Comparison of ENCODE assay signal across 16 cellular contexts in genomic region chr13:80116107-80116506, GRCh38.
DNase-seq lines count a peak whose midpoint lies in the region; ATAC-seq, FAIRE-seq and TF ChIP-seq lines count a peak whose summit lies in the region.
"Had no signal": no experiment of that assay in that cellular context is flagged by ENCODE, and none has a peak within 500 bp of the region (broad histone marks: within the 10 kb centered on the region; RNA-seq: fewer than 3 reads in every experiment).

No MANE protein-coding gene starts in this region.

- H3K4me3 ChIP-seq in A549 (no peak overlapping the region), GM23338 (no peak overlapping the region), adrenal gland (no peak overlapping the region)
- H3K4me3 ChIP-seq: BLaER1, mucosa of descending colon, right atrium auricular region, thyroid gland had no signal

- no peaks in the 10 kb centered on the region for H4K20me1 ChIP-seq in GM23338 (replicated peaks; ENCODE audit: insufficient read depth)
- H4K20me1 ChIP-seq: BLaER1 had no signal

- no peak for TF ChIP-seq CTCF in A549 (IDR thresholded peaks at IDR 0.05)
- TF ChIP-seq CTCF in GM23338 (conservative IDR thresholded peaks at IDR 0.05; ENCODE audit: low read depth in 2 of 2): no peak
- TF ChIP-seq CTCF in adrenal gland (IDR thresholded peaks at IDR 0.05): no peak
- TF ChIP-seq CTCF in type B pancreatic cell (conservative IDR thresholded peaks at IDR 0.05): no peak

- H3K36me3 ChIP-seq in GM23338 (ENCODE audit: insufficient read depth) (no peaks in the 10 kb centered on the region), adrenal gland (replicated peaks in 1 of 2) (no peaks in the 10 kb centered on the region)
- H3K36me3 ChIP-seq: BLaER1, right atrium auricular region, thyroid gland had no signal

- DNase-seq in A549 (ENCODE audit: low read depth in 1 of 2, low spot score in 1 of 2): no peak
- DNase-seq in GM23338 (ENCODE audit: low spot score): no peak
- peak; percentile 55 for DNase-seq in amniotic stem cell (lab: John Stamatoyannopoulos, UW)
- DNase-seq in foreskin melanocyte: peak; percentile 33
- DNase-seq in adrenal gland: no peak
- no peak for DNase-seq in T-helper 2 cell treated with Interferon-gamma antibody and Interleukin-4, amounts not matched to agents 5 μg/mL and 100 μg/mL, for 36 hours (ENCODE audit: low spot score)
- DNase-seq in type B pancreatic cell (ENCODE audit: extremely low spot score, unreplicated experiment): no peak
- DNase-seq in activated CD8-positive, alpha-beta memory T cell treated with anti-CD3 and anti-CD28 coated beads, Interleukin-2, amount 10 ng/mL, durations not matched to agents 7 days and 5 days: no peak
- DNase-seq: activated CD4-positive, alpha-beta memory T cell treated with anti-CD3 and anti-CD28 coated beads for 36 hours; activated naive CD4-positive, alpha-beta T cell treated with anti-CD3 and anti-CD28 coated beads, Interleukin-2, amount 10 ng/mL, durations not matched to agents 7 days and 5 days; mucosa of descending colon; NCI-H1105; thyroid gland had no signal

- no peaks in the 10 kb centered on the region for H3K27me3 Mint-ChIP-seq in GM23338 (ENCODE audit: insufficient read depth, low read depth, poor library complexity)
- H3K27me3 Mint-ChIP-seq in T-helper 2 cell treated with Interferon-gamma antibody and Interleukin-4, amounts not matched to agents 5 μg/mL and 100 μg/mL, for 36 hours (ENCODE audit: low read depth): no peaks in the 10 kb centered on the region
- H3K27me3 Mint-ChIP-seq in type B pancreatic cell: no peaks in the 10 kb centered on the region
- H3K27me3 Mint-ChIP-seq in activated CD8-positive, alpha-beta memory T cell treated with anti-CD3 and anti-CD28 coated beads, Interleukin-2, amount 10 ng/mL, durations not matched to agents 7 days and 5 days: no peaks in the 10 kb centered on the region
- H3K27me3 Mint-ChIP-seq: activated CD4-positive, alpha-beta memory T cell treated with anti-CD3 and anti-CD28 coated beads for 36 hours; activated naive CD4-positive, alpha-beta T cell treated with anti-CD3 and anti-CD28 coated beads, Interleukin-2, amount 10 ng/mL, durations not matched to agents 7 days and 5 days had no signal

- TF ChIP-seq RAD21 in A549 (conservative IDR thresholded peaks at IDR 0.05 in 1 of 2, IDR thresholded peaks at IDR 0.05 in 1 of 2): no peak

- no peaks in the 10 kb centered on the region for H3K27me3 ChIP-seq in GM23338 (ENCODE audit: insufficient read depth)
- H3K27me3 ChIP-seq in adrenal gland: no peaks in the 10 kb centered on the region
- H3K27me3 ChIP-seq: BLaER1, right atrium auricular region, thyroid gland had no signal

- H3K4me1 ChIP-seq in A549 (peaks cover 8% of the 10 kb centered on the region; the same call in 2 of the 3 replicates), GM23338 (ENCODE audit: insufficient read depth) (peaks cover 6% of the 10 kb centered on the region; the same call in 1 of the 2 replicates), adrenal gland (replicated peaks in 1 of 2) (no peaks in the 10 kb centered on the region)
- H3K4me1 ChIP-seq: BLaER1, right atrium auricular region, thyroid gland had no signal

- intact Hi-C loops in adrenal gland (cut with DNase I): no loop called here

- H3K27ac ChIP-seq in A549 (no peak overlapping the region), GM23338 (ENCODE audit: low read depth) (no peak overlapping the region), adrenal gland (no peak overlapping the region)
- H3K27ac ChIP-seq: BLaER1, right atrium auricular region, thyroid gland had no signal

- H3K27ac Mint-ChIP-seq in GM23338 (0 out of 2 replicates have a peak overlapping the region, but pooled peaks have one; percentile 67), type B pancreatic cell (no peak overlapping the region)
- no peak overlapping the region for H3K27ac Mint-ChIP-seq in T-helper 2 cell treated with Interferon-gamma antibody and Interleukin-4, amounts not matched to agents 5 μg/mL and 100 μg/mL, for 36 hours
- no peak overlapping the region for H3K27ac Mint-ChIP-seq in activated CD8-positive, alpha-beta memory T cell treated with anti-CD3 and anti-CD28 coated beads, Interleukin-2, amount 10 ng/mL, durations not matched to agents 7 days and 5 days
- H3K27ac Mint-ChIP-seq: activated CD4-positive, alpha-beta memory T cell treated with anti-CD3 and anti-CD28 coated beads for 36 hours; activated naive CD4-positive, alpha-beta T cell treated with anti-CD3 and anti-CD28 coated beads, Interleukin-2, amount 10 ng/mL, durations not matched to agents 7 days and 5 days; T-helper 1 cell treated with Interleukin-12 subunit alpha and Interleukin-12 subunit beta and Interleukin-4 antibody, amounts not matched to agents 30 μg/mL and 1 μg/mL, for 36 hours had no signal

- no peak for TF ChIP-seq EP300 in A549 (IDR thresholded peaks at IDR 0.05)

- no peak for FAIRE-seq in A549 (lab: Jason Lieb, UNC)

- CTCF ChIA-PET in A549 (lab: Yijun Ruan, JAX): no interaction called here
- CTCF ChIA-PET in activated CD8-positive, alpha-beta memory T cell treated with anti-CD3 and anti-CD28 coated beads, Interleukin-2, amount 10 ng/mL, durations not matched to agents 7 days and 5 days (lab: Charles Lee): no interaction called here

- H3K4me2 ChIP-seq in A549 (peak overlapping the region; percentile 44; the same call in 2 of the 3 replicates), GM23338 (no peak overlapping the region)
- H3K4me2 ChIP-seq: BLaER1 had no signal

- no peaks in the 10 kb centered on the region for H3K79me2 ChIP-seq in GM23338 (replicated peaks; ENCODE audit: insufficient read depth)

- H2AFZ ChIP-seq in GM23338: no peak overlapping the region

- 64% methylated on average over 3 of the region's 3 CpGs for WGBS in A549 (ENCODE audit: missing lambda C conversion rate)
- 64 to 69% (median 65%) methylated on average over 3 of the region's 3 CpGs for WGBS in adrenal gland, 4 donors

- H3K9me2 ChIP-seq in GM23338 (ENCODE audit: insufficient read depth): no peaks in the 10 kb centered on the region

- TF ChIP-seq POLR2A in A549 (IDR thresholded peaks at IDR 0.05; ENCODE audit: low read length) (no peak), adrenal gland (IDR thresholded peaks at IDR 0.05) (no peak)

- H3F3A ChIP-seq in GM23338 (replicated peaks; ENCODE audit: low read depth): no peaks in the 10 kb centered on the region

- peaks cover 13% of the 10 kb centered on the region; the same call in 2 of the 3 replicates for H3K4me1 Mint-ChIP-seq in GM23338
- no peaks in the 10 kb centered on the region for H3K4me1 Mint-ChIP-seq in T-helper 2 cell treated with Interferon-gamma antibody and Interleukin-4, amounts not matched to agents 5 μg/mL and 100 μg/mL, for 36 hours (ENCODE audit: low read depth)
- peaks cover 5% of the 10 kb centered on the region for H3K4me1 Mint-ChIP-seq in type B pancreatic cell (ENCODE audit: unreplicated experiment)
- H3K4me1 Mint-ChIP-seq in activated CD8-positive, alpha-beta memory T cell treated with anti-CD3 and anti-CD28 coated beads, Interleukin-2, amount 10 ng/mL, durations not matched to agents 7 days and 5 days: no peaks in the 10 kb centered on the region
- H3K4me1 Mint-ChIP-seq: activated naive CD4-positive, alpha-beta T cell treated with anti-CD3 and anti-CD28 coated beads, Interleukin-2, amount 10 ng/mL, durations not matched to agents 7 days and 5 days had no signal

- no peak for ATAC-seq in A549
- ATAC-seq in GM23338: no peak
- no peak for ATAC-seq in activated CD8-positive, alpha-beta memory T cell treated with anti-CD3 and anti-CD28 coated beads, Interleukin-2, amount 10 ng/mL, durations not matched to agents 7 days and 5 days
- ATAC-seq: mucosa of descending colon had no signal

- POLR2A ChIA-PET in A549 (lab: Yijun Ruan, JAX): no interaction called here

- H3K36me3 Mint-ChIP-seq in GM23338 (ENCODE audit: low read depth) (no peaks in the 10 kb centered on the region), type B pancreatic cell (no peaks in the 10 kb centered on the region)
- no peaks in the 10 kb centered on the region for H3K36me3 Mint-ChIP-seq in T-helper 2 cell treated with Interferon-gamma antibody and Interleukin-4, amounts not matched to agents 5 μg/mL and 100 μg/mL, for 36 hours (ENCODE audit: low read depth)
- no peaks in the 10 kb centered on the region for H3K36me3 Mint-ChIP-seq in activated CD8-positive, alpha-beta memory T cell treated with anti-CD3 and anti-CD28 coated beads, Interleukin-2, amount 10 ng/mL, durations not matched to agents 7 days and 5 days
- H3K36me3 Mint-ChIP-seq: activated CD4-positive, alpha-beta memory T cell treated with anti-CD3 and anti-CD28 coated beads for 36 hours; activated naive CD4-positive, alpha-beta T cell treated with anti-CD3 and anti-CD28 coated beads, Interleukin-2, amount 10 ng/mL, durations not matched to agents 7 days and 5 days had no signal

- H3K9me3 Mint-ChIP-seq in GM23338 (no peaks in the 10 kb centered on the region), type B pancreatic cell (no peaks in the 10 kb centered on the region)
- H3K9me3 Mint-ChIP-seq in T-helper 2 cell treated with Interferon-gamma antibody and Interleukin-4, amounts not matched to agents 5 μg/mL and 100 μg/mL, for 36 hours: no peaks in the 10 kb centered on the region
- H3K9me3 Mint-ChIP-seq in activated CD8-positive, alpha-beta memory T cell treated with anti-CD3 and anti-CD28 coated beads, Interleukin-2, amount 10 ng/mL, durations not matched to agents 7 days and 5 days (ENCODE audit: low read depth): no peaks in the 10 kb centered on the region
- H3K9me3 Mint-ChIP-seq: activated CD4-positive, alpha-beta memory T cell treated with anti-CD3 and anti-CD28 coated beads for 36 hours; activated naive CD4-positive, alpha-beta T cell treated with anti-CD3 and anti-CD28 coated beads, Interleukin-2, amount 10 ng/mL, durations not matched to agents 7 days and 5 days; T-helper 1 cell treated with Interleukin-12 subunit alpha and Interleukin-12 subunit beta and Interleukin-4 antibody, amounts not matched to agents 30 μg/mL and 1 μg/mL, for 36 hours had no signal

- H3K4me3 Mint-ChIP-seq in GM23338 (no peak overlapping the region), type B pancreatic cell (no peak overlapping the region)
- no peak overlapping the region for H3K4me3 Mint-ChIP-seq in T-helper 2 cell treated with Interferon-gamma antibody and Interleukin-4, amounts not matched to agents 5 μg/mL and 100 μg/mL, for 36 hours
- H3K4me3 Mint-ChIP-seq in activated CD8-positive, alpha-beta memory T cell treated with anti-CD3 and anti-CD28 coated beads, Interleukin-2, amount 10 ng/mL, durations not matched to agents 7 days and 5 days: no peak overlapping the region
- H3K4me3 Mint-ChIP-seq: activated CD4-positive, alpha-beta memory T cell treated with anti-CD3 and anti-CD28 coated beads for 36 hours; activated naive CD4-positive, alpha-beta T cell treated with anti-CD3 and anti-CD28 coated beads, Interleukin-2, amount 10 ng/mL, durations not matched to agents 7 days and 5 days; T-helper 1 cell treated with Interleukin-12 subunit alpha and Interleukin-12 subunit beta and Interleukin-4 antibody, amounts not matched to agents 30 μg/mL and 1 μg/mL, for 36 hours had no signal

- H3K9me3 ChIP-seq in A549 (no peaks in the 10 kb centered on the region), adrenal gland (replicated peaks in 1 of 3) (no peaks in the 10 kb centered on the region)
- H3K9me3 ChIP-seq: BLaER1, mucosa of descending colon, right atrium auricular region, thyroid gland had no signal

TF ChIP-seq in A549, 52 proteins besides CTCF, POLR2A, EP300 and RAD21 (continues in another document):
- no peak for TF ChIP-seq KDM1A (IDR thresholded peaks at IDR 0.05; ENCODE audit: low read depth)

Comparison
In these comparisons a context has a peak if more than half of its experiments do, and no peak if none do; other contexts are left out.
1. DNase-seq: peak in amniotic stem cell (single experiment) and foreskin melanocyte (single experiment); none in A549 (0 of 2), GM23338 (single experiment), adrenal gland (0 of 7), T-helper 2 cell treated with Interferon-gamma antibody and Interleukin-4, amounts not matched to agents 5 μg/mL and 100 μg/mL, for 36 hours (single experiment), type B pancreatic cell (single experiment) and activated CD8-positive, alpha-beta memory T cell treated with anti-CD3 and anti-CD28 coated beads, Interleukin-2, amount 10 ng/mL, durations not matched to agents 7 days and 5 days (single experiment).